1 cellular context compared by ENCODE assay signal in genomic region chr20:58938078-58938477, GRCh38.
TF ChIP-seq lines count a peak whose summit lies in the region.

No MANE protein-coding gene starts in this region.

TF ChIP-seq in GM12878, 131 proteins besides CTCF, POLR2A, EP300 and RAD21 (continued from another document):
- TF ChIP-seq PRDM15 (CRISPR knock-in tag; IDR thresholded peaks at IDR 0.05), result no peak
- no peak for TF ChIP-seq PBX3 (IDR thresholded peaks at IDR 0.05; ENCODE audit: insufficient replicate concordance, low read depth, low read length)
- no peak for TF ChIP-seq E4F1 (IDR thresholded peaks at IDR 0.05; ENCODE audit: borderline replicate concordance, partially characterized antibody)
- no peak for TF ChIP-seq GATAD2B (conservative IDR thresholded peaks at IDR 0.05; ENCODE audit: low read depth)
- TF ChIP-seq E2F8 (IDR thresholded peaks at IDR 0.05; ENCODE audit: low read depth, partially characterized antibody), result no peak
- no peak for TF ChIP-seq IRF4 (IDR thresholded peaks at IDR 0.05; ENCODE audit: low read depth, low read length)
- no peak for TF ChIP-seq HDGF (IDR thresholded peaks at IDR 0.05)
- TF ChIP-seq SREBF1 (IDR thresholded peaks at IDR 0.05; ENCODE audit: low read length), result no peak
- TF ChIP-seq HDAC6 (IDR thresholded peaks at IDR 0.05; ENCODE audit: unreplicated experiment), result no peak
- no peak for TF ChIP-seq CREM (IDR thresholded peaks at IDR 0.05; ENCODE audit: low read depth)
- no peak for TF ChIP-seq LARP7 (IDR thresholded peaks at IDR 0.05)
